ENCODE assay signal across 16 cellular contexts in genomic region chr6:165917576-165917975, GRCh38.
DNase-seq lines count a peak whose midpoint lies in the region; ATAC-seq and TF ChIP-seq lines count a peak whose summit lies in the region.
"Had no signal": no experiment of that assay in that cellular context is flagged by ENCODE, and none has a peak within 500 bp of the region (broad histone marks: within the 10 kb centered on the region; RNA-seq: fewer than 3 reads in every experiment).

No MANE protein-coding gene starts in this region.

- DNase-seq in H7 (peak; percentile 20), coronary artery (ENCODE audit: low spot score) (peak; percentile 29), upper lobe of right lung (no peak), HCEC 1CT (no peak)
- no peak for DNase-seq in stimulated activated CD4-positive, alpha-beta T cell treated with anti-CD3 and anti-CD28 coated beads, Interleukin-1b, Interleukin-23, amount 100 ng/mL, for 48 hours
- DNase-seq: AML-193; Caco-2; Calu3; CD4-positive, alpha-beta T cell; CD8-positive, alpha-beta T cell; DMS79 treated with DMSO at 0.1 percent for 48 hours; GF-D8 had no signal

- H3K4me3 ChIP-seq in H7 (ENCODE audit: insufficient read depth, low read depth, low read length) (no peak overlapping the region), coronary artery (no peak overlapping the region), upper lobe of right lung (no peak overlapping the region)
- H3K4me3 ChIP-seq: A549; BLaER1 treated with 17β-estradiol and CSF1 and Interleukin-3, amounts not matched to agents 10 nM and 100 nM had no signal

- H3K27ac ChIP-seq in coronary artery (no peak overlapping the region), upper lobe of right lung (no peak overlapping the region)
- H3K27ac ChIP-seq: 22Rv1; A549; BLaER1 treated with 17β-estradiol and CSF1 and Interleukin-3, amounts not matched to agents 10 nM and 100 nM; C4-2B had no signal

- no peaks in the 10 kb centered on the region for H3K36me3 ChIP-seq in H7 (replicated peaks; ENCODE audit: control insufficient read depth, insufficient read depth, low read length)
- H3K36me3 ChIP-seq in upper lobe of right lung, result no peaks in the 10 kb centered on the region
- H3K36me3 ChIP-seq: BLaER1 treated with 17β-estradiol and CSF1 and Interleukin-3, amounts not matched to agents 10 nM and 100 nM had no signal

- intact Hi-C loops in upper lobe of right lung (cut with DNase I), result no loop called here

- H3K9me3 ChIP-seq in upper lobe of right lung, result no peaks in the 10 kb centered on the region
- H3K9me3 ChIP-seq: A549; BLaER1 treated with 17β-estradiol and CSF1 and Interleukin-3, amounts not matched to agents 10 nM and 100 nM; Caco-2 had no signal

- H3K4me1 ChIP-seq in upper lobe of right lung, result no peaks in the 10 kb centered on the region
- H3K4me1 ChIP-seq: BLaER1 treated with 17β-estradiol and CSF1 and Interleukin-3, amounts not matched to agents 10 nM and 100 nM; Caco-2 had no signal

- H3K27me3 ChIP-seq in H7 (ENCODE audit: control insufficient read depth, insufficient read depth, low read length), result no peaks in the 10 kb centered on the region; the same call in 1 of the 2 replicates
- no peaks in the 10 kb centered on the region for H3K27me3 ChIP-seq in upper lobe of right lung
- H3K27me3 ChIP-seq: BLaER1 treated with 17β-estradiol and CSF1 and Interleukin-3, amounts not matched to agents 10 nM and 100 nM had no signal

- no peak for TF ChIP-seq CTCF in coronary artery (IDR thresholded peaks at IDR 0.05)
- no peak for TF ChIP-seq CTCF in upper lobe of right lung (IDR thresholded peaks at IDR 0.05)

- peak; percentile 27 for ATAC-seq in upper lobe of right lung
- ATAC-seq: A549; CD8-positive, alpha-beta T cell had no signal

Comparison
In these comparisons a context has a peak if more than half of its experiments do, and no peak if none do; other contexts are left out.
1. DNase-seq: peak in H7 (single experiment) and coronary artery (single experiment); none in upper lobe of right lung (single experiment), stimulated activated CD4-positive, alpha-beta T cell treated with anti-CD3 and anti-CD28 coated beads, Interleukin-1b, Interleukin-23, amount 100 ng/mL, for 48 hours (single experiment) and HCEC 1CT (single experiment).